Comparison of ENCODE assay signal across 12 cellular contexts in genomic region chr22:27868738-27869282, GRCh38. TPM values are rescaled to one million over a fixed set of nuclear protein-coding genes. Genes with fewer than 3 reads are reported as not detected.
DNase-seq lines count a peak whose midpoint lies in the region; ATAC-seq and TF ChIP-seq lines count a peak whose summit lies in the region.
"Had no signal": no experiment of that assay in that cellular context is flagged by ENCODE, and none has a peak within 500 bp of the region (broad histone marks: within the 10 kb centered on the region; RNA-seq: fewer than 3 reads in every experiment).

No MANE protein-coding gene starts in this region.

- POLR2A ChIA-PET in Caco-2 (lab: Charles Lee): no interaction called here
- POLR2A ChIA-PET in naive thymus-derived CD4-positive, alpha-beta T cell (lab: Charles Lee): interaction anchor here (0.8 kb wide), 1 partner anchor 9 kb away, joined by 3 read pairs; no protein-coding TSS in a partner anchor

- BruUV-seq in Caco-2 (replicated peaks; lab: Mats Ljungman, UMichigan): no TSS peak

- peaks cover 35% of the 10 kb centered on the region for H3K36me3 Mint-ChIP-seq in Caco-2 (ENCODE audit: insufficient read depth, unreplicated experiment)
- H3K36me3 Mint-ChIP-seq in naive thymus-derived CD4-positive, alpha-beta T cell: peaks cover 0 to 33% (median 24%) of the 10 kb centered on the region in 5 donors

- H3K4me1 ChIP-seq in Caco-2 (peaks cover 52% of the 10 kb centered on the region), SJSA1 (replicated peaks) (peaks cover 48% of the 10 kb centered on the region), fibroblast of lung (ENCODE audit: control insufficient read depth, extremely low read depth, insufficient read depth, low read length) (peaks cover 18% of the 10 kb centered on the region), sigmoid colon (peaks cover 0 to 89% (median 71%) of the 10 kb centered on the region in 4 donors)
- no peaks in the 10 kb centered on the region for H3K4me1 ChIP-seq in naive thymus-derived CD4-positive, alpha-beta T cell (ENCODE audit: control insufficient read depth in 2 of 2, insufficient read depth in 2 of 2, low read length in 2 of 2)

- H3K79me2 ChIP-seq in fibroblast of lung (ENCODE audit: control insufficient read depth, insufficient read depth, low read length): peaks cover 20% of the 10 kb centered on the region

- CTCF ChIA-PET in Caco-2 (lab: Charles Lee): no interaction called here
- CTCF ChIA-PET in naive thymus-derived CD4-positive, alpha-beta T cell (lab: Charles Lee): no interaction called here

- TF ChIP-seq CTCF in Caco-2 (IDR thresholded peaks at IDR 0.05; ENCODE audit: insufficient read depth in 1 of 2, low read depth in 1 of 2, low read length in 1 of 2, severe bottlenecking in 1 of 2, unreplicated experiment in 1 of 2): no peak
- TF ChIP-seq CTCF in fibroblast of lung (conservative IDR thresholded peaks at IDR 0.05 in 1 of 2, IDR thresholded peaks at IDR 0.05 in 1 of 2; ENCODE audit: low read depth in 1 of 2, low read length in 2 of 2): no peak
- TF ChIP-seq CTCF in sigmoid colon (IDR thresholded peaks at IDR 0.05): no peak

- H3K4me2 ChIP-seq in fibroblast of lung (ENCODE audit: extremely low read depth, insufficient read depth, low read length): peak overlapping the region; percentile 48

- H3K9me3 ChIP-seq in Caco-2 (no peaks in the 10 kb centered on the region), SJSA1 (replicated peaks) (no peaks in the 10 kb centered on the region), fibroblast of lung (ENCODE audit: control insufficient read depth, insufficient read depth, low read depth, low read length) (no peaks in the 10 kb centered on the region), sigmoid colon (no peaks in the 10 kb centered on the region)
- no peaks in the 10 kb centered on the region for H3K9me3 ChIP-seq in naive thymus-derived CD4-positive, alpha-beta T cell (ENCODE audit: control insufficient read depth in 2 of 3, low read length in 3 of 3)
- H3K9me3 ChIP-seq: BLaER1 treated with 17β-estradiol and CSF1 and Interleukin-3, amounts not matched to agents 10 nM and 100 nM had no signal

- 37 to 62% methylated on average over 6 of the region's 6 CpGs for WGBS in sigmoid colon, 2 donors

- no peak for TF ChIP-seq EP300 in sigmoid colon (IDR thresholded peaks at IDR 0.05)

- no peaks in the 10 kb centered on the region for H4K20me1 ChIP-seq in fibroblast of lung (ENCODE audit: control insufficient read depth, extremely low read depth, insufficient read depth, low read length)

- H3K4me1 Mint-ChIP-seq in Caco-2 (ENCODE audit: low read depth, unreplicated experiment): peaks cover 42% of the 10 kb centered on the region
- H3K4me1 Mint-ChIP-seq in naive thymus-derived CD4-positive, alpha-beta T cell: peaks cover 17 to 52% (median 33%) of the 10 kb centered on the region in 7 donors

- no peaks in the 10 kb centered on the region for H3K27me3 ChIP-seq in Caco-2 (replicated peaks; ENCODE audit: control insufficient read depth, insufficient read depth, low read length)
- H3K27me3 ChIP-seq in SJSA1 (replicated peaks): no peaks in the 10 kb centered on the region
- no peaks in the 10 kb centered on the region for H3K27me3 ChIP-seq in fibroblast of lung (ENCODE audit: control insufficient read depth, insufficient read depth, low read length)
- H3K27me3 ChIP-seq in sigmoid colon: no peaks in the 10 kb centered on the region
- H3K27me3 ChIP-seq in naive thymus-derived CD4-positive, alpha-beta T cell (ENCODE audit: control insufficient read depth in 2 of 2, insufficient read depth in 2 of 2, low read length in 2 of 2): no peaks in the 10 kb centered on the region
- H3K27me3 ChIP-seq: BLaER1 treated with 17β-estradiol and CSF1 and Interleukin-3, amounts not matched to agents 10 nM and 100 nM had no signal

- H3K4me3 ChIP-seq in Caco-2 (ENCODE audit: low read depth, low read length): no peak overlapping the region
- H3K4me3 ChIP-seq in SJSA1: no peak overlapping the region
- peak overlapping the region in 1 of 4 experiments; percentile 28 for H3K4me3 ChIP-seq in fibroblast of lung (replicated peaks in 1 of 4; ENCODE audit: control extremely low read depth in 1 of 4, insufficient read depth in 1 of 4, low read depth in 3 of 4, low read length in 4 of 4)
- peak overlapping the region in 3 of 4 donors; percentile 0 to 23 (median 14) for H3K4me3 ChIP-seq in sigmoid colon
- no peak overlapping the region for H3K4me3 ChIP-seq in naive thymus-derived CD4-positive, alpha-beta T cell (ENCODE audit: low read length)
- H3K4me3 ChIP-seq: BLaER1 treated with 17β-estradiol and CSF1 and Interleukin-3, amounts not matched to agents 10 nM and 100 nM had no signal

- H3K36me3 ChIP-seq in Caco-2 (ENCODE audit: control insufficient read depth, insufficient read depth, low read length) (no peaks in the 10 kb centered on the region; the same call in none of the 2 replicates), SJSA1 (peaks cover 63% of the 10 kb centered on the region), fibroblast of lung (ENCODE audit: control insufficient read depth, insufficient read depth, low read length) (peaks cover 4% of the 10 kb centered on the region), sigmoid colon (peaks cover 0 to 12% (median 5%) of the 10 kb centered on the region in 4 donors)
- peaks cover 0 to 42% (median 3%) of the 10 kb centered on the region in 3 experiments for H3K36me3 ChIP-seq in naive thymus-derived CD4-positive, alpha-beta T cell (ENCODE audit: control insufficient read depth in 2 of 3, insufficient read depth in 3 of 3, low read length in 3 of 3)

- H2AFZ ChIP-seq in fibroblast of lung (ENCODE audit: low read length): no peak overlapping the region

- no peaks in the 10 kb centered on the region for H3K27me3 Mint-ChIP-seq in Caco-2 (ENCODE audit: insufficient read depth, unreplicated experiment)
- H3K27me3 Mint-ChIP-seq in naive thymus-derived CD4-positive, alpha-beta T cell: no peaks in the 10 kb centered on the region

- no peaks in the 10 kb centered on the region for H3K9me3 Mint-ChIP-seq in Caco-2 (ENCODE audit: unreplicated experiment)
- H3K9me3 Mint-ChIP-seq in naive thymus-derived CD4-positive, alpha-beta T cell: no peaks in the 10 kb centered on the region

- peak overlapping the region; percentile 23 for H3K27ac Mint-ChIP-seq in Caco-2 (ENCODE audit: unreplicated experiment)
- peak overlapping the region in 3 of 9 donors; percentile 7 to 24 (median 13) for H3K27ac Mint-ChIP-seq in naive thymus-derived CD4-positive, alpha-beta T cell

- no peak overlapping the region for H3K9ac ChIP-seq in fibroblast of lung (ENCODE audit: insufficient read depth, low read length)

- intact Hi-C loops in Caco-2 (cut with micrococcal nuclease; ENCODE audit: unreplicated experiment) (no loop called here), sigmoid colon (cut with DNase I) (no loop called here)
- intact Hi-C loops in naive thymus-derived CD4-positive, alpha-beta T cell (cut with micrococcal nuclease): no loop called here

- DNase-seq in Caco-2: no peak
- no peak for DNase-seq in SJSA1 (ENCODE audit: low read depth in 1 of 2, low spot score in 2 of 2)
- no peak for DNase-seq in fibroblast of lung (ENCODE audit: low read depth in 2 of 2)
- no peak for DNase-seq in sigmoid colon
- no peak for DNase-seq in nucleus accumbens (lab: John Stamatoyannopoulos, UW)
- no peak for DNase-seq in cerebellar cortex (ENCODE audit: low spot score)
- DNase-seq in naive thymus-derived CD4-positive, alpha-beta T cell: no peak
- DNase-seq: GOT3, NCI-H1930 had no signal

- no peak for ATAC-seq in HG02678 (IDR thresholded peaks at IDR 0.05; ENCODE audit: unreplicated experiment)
- no peak for ATAC-seq in naive thymus-derived CD4-positive, alpha-beta T cell
- ATAC-seq: Panc1 had no signal

- peak overlapping the region; percentile 92; the same call in 1 of the 2 replicates for H3K27ac ChIP-seq in SJSA1
- peak overlapping the region; percentile 76 for H3K27ac ChIP-seq in fibroblast of lung (ENCODE audit: insufficient read depth, low read length)
- peak overlapping the region; percentile 79 to 87 (median 83) for H3K27ac ChIP-seq in sigmoid colon
- H3K27ac ChIP-seq in naive thymus-derived CD4-positive, alpha-beta T cell (ENCODE audit: low read depth, low read length): no peak overlapping the region
- H3K27ac ChIP-seq: BLaER1 treated with 17β-estradiol and CSF1 and Interleukin-3, amounts not matched to agents 10 nM and 100 nM had no signal

- H3K4me3 Mint-ChIP-seq in Caco-2 (ENCODE audit: unreplicated experiment): no peak overlapping the region
- H3K4me3 Mint-ChIP-seq in naive thymus-derived CD4-positive, alpha-beta T cell: no peak overlapping the region

- TF ChIP-seq POLR2A in sigmoid colon (IDR thresholded peaks at IDR 0.05): no peak

RNA-seq across cellular contexts. Expression of gene PITPNB, which starts 50.2 kb away (rescaled TPM):
- total RNA-seq in Caco-2 (2022): 76.8 and 81.7 TPM in 2 replicates
- total RNA-seq in SJSA1 (2014; rRNA removed; shearing (Covaris generic)): 24.0 and 28.3 TPM in 2 replicates
- total RNA-seq in fibroblast of lung: 26.2 and 42.4 TPM in 2 replicates
- polyA plus RNA-seq in fibroblast of lung: 79.4 and 91.0 TPM in 2 replicates
- polyA plus RNA-seq in fibroblast of lung (2012): 68.7 and 80.6 TPM in 2 replicates
- polyA minus RNA-seq in fibroblast of lung (ENCODE audit: low replicate concordance): 26.0 and 33.1 TPM in 2 replicates
- total RNA-seq in sigmoid colon: 100 to 1,000 TPM in 2 of 4 donors, 10 to 100 TPM in 2; 79.9 to 135 (median 104) TPM
- polyA plus RNA-seq in sigmoid colon: 10 to 100 TPM; 20.4 to 32.6 (median 23.4) TPM
- 10 to 100 TPM; 56.3 to 98.8 (median 62.8) TPM for total RNA-seq in naive thymus-derived CD4-positive, alpha-beta T cell
- polyA plus RNA-seq in naive thymus-derived CD4-positive, alpha-beta T cell: 10 to 100 TPM; 61.7 to 66.0 TPM

Comparison
In these comparisons a context has a peak if more than half of its experiments do, and no peak if none do; other contexts are left out.
1. H3K4me3 ChIP-seq: peak in sigmoid colon (3 of 4); none in Caco-2 (single experiment), SJSA1 (single experiment) and naive thymus-derived CD4-positive, alpha-beta T cell (single experiment).